Comparison of ENCODE assay signal across 13 cellular contexts in the genomic region with DNA sequence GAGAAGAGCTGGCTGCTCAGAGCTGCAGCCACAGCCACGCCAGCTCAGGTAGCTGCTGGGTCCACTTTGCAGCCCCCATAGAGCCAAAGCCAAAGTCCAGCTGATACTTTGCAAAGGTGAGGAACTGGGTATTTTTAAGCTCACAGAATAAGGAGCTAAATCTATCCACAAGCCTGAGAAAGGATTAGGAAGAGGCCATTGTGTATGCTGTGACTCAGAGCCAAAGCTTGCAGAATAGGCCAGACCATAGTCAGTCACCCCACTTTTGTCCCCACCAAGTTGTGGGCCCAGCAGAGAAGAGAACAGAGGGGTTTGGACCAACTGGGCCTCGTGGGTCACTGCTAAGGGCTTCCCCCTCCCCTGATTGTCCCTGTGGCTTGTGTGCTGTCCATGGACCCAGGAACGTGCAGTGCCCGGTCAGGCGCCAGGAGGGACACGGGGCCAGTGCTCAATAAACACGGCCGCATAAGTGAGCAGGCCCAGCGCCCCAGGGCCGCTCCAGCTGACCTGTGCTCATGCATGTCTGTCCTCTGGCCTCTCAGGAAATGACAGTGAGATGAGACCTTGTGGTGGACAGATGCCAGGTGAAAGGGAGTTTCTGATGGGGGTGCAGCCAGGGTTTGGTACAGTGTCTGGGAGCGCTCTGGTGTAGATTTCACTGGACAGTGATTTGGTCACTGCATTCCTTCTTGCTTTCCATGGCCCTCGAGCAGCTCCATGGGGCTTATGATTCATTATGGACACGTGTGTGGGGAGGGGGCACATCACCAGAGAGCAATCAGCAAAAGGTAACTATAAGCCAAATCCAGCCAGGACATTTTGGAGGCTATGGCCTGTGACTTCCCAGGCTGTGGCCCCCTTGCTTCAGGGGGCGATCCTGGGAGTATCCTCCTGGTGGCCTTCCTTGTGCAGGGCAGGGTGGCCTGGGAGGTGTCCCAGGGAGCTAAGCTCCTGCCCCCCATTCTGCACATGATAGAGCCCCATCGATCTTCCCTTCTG. TPM values are rescaled to one million over a fixed set of nuclear protein-coding genes. Genes with fewer than 3 reads are reported as not detected.
DNase-seq lines count a peak whose midpoint lies in the region; ATAC-seq and TF ChIP-seq lines count a peak whose summit lies in the region.
"Had no signal": no experiment of that assay in that cellular context is flagged by ENCODE, and none has a peak within 500 bp of the region (broad histone marks: within the 10 kb centered on the region; RNA-seq: fewer than 3 reads in every experiment).

No MANE protein-coding gene starts in this region.

- H3K27me3 Mint-ChIP-seq in natural killer cell treated with Interleukin-12 subunit alpha and Interleukin-12 subunit beta and Interleukin-15 and Interleukin-18, amount 100 ng/mL, for 72 hours, result peaks cover 6 to 7% of the 10 kb centered on the region in 2 donors
- H3K27me3 Mint-ChIP-seq in natural killer cell (ENCODE audit: low read depth in 2 of 2), result peaks cover 0 to 5% of the 10 kb centered on the region in 2 donors
- H3K27me3 Mint-ChIP-seq in chondrocyte (ENCODE audit: low read depth), result peaks cover 39% of the 10 kb centered on the region
- no peaks in the 10 kb centered on the region for H3K27me3 Mint-ChIP-seq in naive thymus-derived CD8-positive, alpha-beta T cell

- H3K9me2 ChIP-seq in MM.1S (replicated peaks; ENCODE audit: insufficient read depth, low read length), result no peaks in the 10 kb centered on the region

- no peaks in the 10 kb centered on the region for H3K4me1 Mint-ChIP-seq in natural killer cell treated with Interleukin-12 subunit alpha and Interleukin-12 subunit beta and Interleukin-15 and Interleukin-18, amount 100 ng/mL, for 72 hours (ENCODE audit: low read depth in 2 of 2)
- no peaks in the 10 kb centered on the region for H3K4me1 Mint-ChIP-seq in natural killer cell
- H3K4me1 Mint-ChIP-seq in chondrocyte (ENCODE audit: low read depth), result peaks cover 8% of the 10 kb centered on the region
- H3K4me1 Mint-ChIP-seq in naive thymus-derived CD8-positive, alpha-beta T cell, result peaks cover 38 to 67% (median 59%) of the 10 kb centered on the region in 4 donors

- intact Hi-C loops in natural killer cell (cut with micrococcal nuclease) (no loop called here), upper lobe of right lung (cut with DNase I) (no loop called here), colonic mucosa (cut with DNase I) (no loop called here)

- peak; percentile 20 for DNase-seq in natural killer cell treated with Interleukin-12 subunit alpha and Interleukin-12 subunit beta and Interleukin-15 and Interleukin-18, amount 100 ng/mL, for 72 hours (ENCODE audit: low spot score)
- DNase-seq in natural killer cell (no peak), chondrocyte (ENCODE audit: low spot score) (peak; percentile 88), upper lobe of right lung (peak; percentile 27), MM.1S (no peak), colonic mucosa (no peak)
- DNase-seq in naive thymus-derived CD8-positive, alpha-beta T cell, result no peak
- DNase-seq: activated gamma-delta T cell treated with Interleukin-2 at 50 U/mL for 16 hours; DMS79 treated with DMSO at 0.1 percent for 48 hours; naive B cell; NCI-H1436 treated with DMSO at 0.1 percent for 48 hours; stimulated activated CD4-positive, alpha-beta T cell treated with anti-CD3 and anti-CD28 coated beads, Interleukin-12 subunit alpha, Interleukin-12 subunit beta, amount 100 ng/mL, for 4 hours had no signal

- no peak overlapping the region for H3K27ac ChIP-seq in upper lobe of right lung
- no peak overlapping the region for H3K27ac ChIP-seq in MM.1S (ENCODE audit: low read length)
- H3K27ac ChIP-seq in colonic mucosa, result no peak overlapping the region

- H3K4me3 Mint-ChIP-seq in natural killer cell treated with Interleukin-12 subunit alpha and Interleukin-12 subunit beta and Interleukin-15 and Interleukin-18, amount 100 ng/mL, for 72 hours, result no peak overlapping the region
- H3K4me3 Mint-ChIP-seq in natural killer cell (no peak overlapping the region), chondrocyte (ENCODE audit: unreplicated experiment) (no peak overlapping the region)
- H3K4me3 Mint-ChIP-seq in naive thymus-derived CD8-positive, alpha-beta T cell, result peak overlapping the region in 4 of 10 donors; percentile 15 to 27 (median 24)

- TF ChIP-seq CTCF in natural killer cell (IDR thresholded peaks at IDR 0.05) (no peak), chondrocyte (IDR thresholded peaks at IDR 0.05) (no peak), upper lobe of right lung (IDR thresholded peaks at IDR 0.05) (no peak), MM.1S (IDR thresholded peaks at IDR 0.05; ENCODE audit: low read length) (no peak), colonic mucosa (IDR thresholded peaks at IDR 0.05) (no peak)

- H3K9me3 ChIP-seq in upper lobe of right lung (no peaks in the 10 kb centered on the region), MM.1S (replicated peaks; ENCODE audit: insufficient read depth, low read length) (no peaks in the 10 kb centered on the region), colonic mucosa (no peaks in the 10 kb centered on the region)

- H3K36me3 Mint-ChIP-seq in natural killer cell treated with Interleukin-12 subunit alpha and Interleukin-12 subunit beta and Interleukin-15 and Interleukin-18, amount 100 ng/mL, for 72 hours, result no peaks in the 10 kb centered on the region
- no peaks in the 10 kb centered on the region for H3K36me3 Mint-ChIP-seq in natural killer cell
- no peaks in the 10 kb centered on the region for H3K36me3 Mint-ChIP-seq in chondrocyte (ENCODE audit: low read depth)
- peaks cover 0 to 17% (median 6%) of the 10 kb centered on the region in 3 donors for H3K36me3 Mint-ChIP-seq in naive thymus-derived CD8-positive, alpha-beta T cell
- H3K36me3 Mint-ChIP-seq: naive B cell had no signal

- H3K9ac ChIP-seq in MM.1S (ENCODE audit: low read length) (no peak overlapping the region), colonic mucosa (ENCODE audit: low read depth in 2 of 2, low read length in 2 of 2) (no peak overlapping the region)

- ATAC-seq in natural killer cell treated with Interleukin-12 subunit alpha and Interleukin-12 subunit beta and Interleukin-15 and Interleukin-18, amount 100 ng/mL, for 72 hours, result no peak
- no peak for ATAC-seq in natural killer cell
- ATAC-seq in naive thymus-derived CD8-positive, alpha-beta T cell, result no peak
- no peak for ATAC-seq in upper lobe of right lung
- no peak for ATAC-seq in HG03439 (IDR thresholded peaks at IDR 0.05; ENCODE audit: unreplicated experiment)

- H3K9me3 Mint-ChIP-seq in natural killer cell treated with Interleukin-12 subunit alpha and Interleukin-12 subunit beta and Interleukin-15 and Interleukin-18, amount 100 ng/mL, for 72 hours, result no peaks in the 10 kb centered on the region
- no peaks in the 10 kb centered on the region for H3K9me3 Mint-ChIP-seq in natural killer cell
- no peaks in the 10 kb centered on the region for H3K9me3 Mint-ChIP-seq in chondrocyte (ENCODE audit: low read depth)
- H3K9me3 Mint-ChIP-seq in naive thymus-derived CD8-positive, alpha-beta T cell, result no peaks in the 10 kb centered on the region
- H3K9me3 Mint-ChIP-seq: naive B cell had no signal

- no peaks in the 10 kb centered on the region for H3K79me2 ChIP-seq in MM.1S (ENCODE audit: low read length)

- H3K4me3 ChIP-seq in upper lobe of right lung (no peak overlapping the region), MM.1S (ENCODE audit: low read length) (no peak overlapping the region), colonic mucosa (no peak overlapping the region)

- H3K4me2 ChIP-seq in MM.1S (ENCODE audit: low read depth, low read length), result no peak overlapping the region

- H3K36me3 ChIP-seq in upper lobe of right lung (no peaks in the 10 kb centered on the region), MM.1S (replicated peaks; ENCODE audit: insufficient read depth, low read length) (no peaks in the 10 kb centered on the region), colonic mucosa (no peaks in the 10 kb centered on the region)

- no peak overlapping the region for H2AFZ ChIP-seq in MM.1S (ENCODE audit: low read length)

- no peaks in the 10 kb centered on the region for H3F3A ChIP-seq in MM.1S (ENCODE audit: insufficient read depth, low read length)

- POLR2A ChIA-PET in naive thymus-derived CD8-positive, alpha-beta T cell (lab: Charles Lee), result interaction anchor here (0.8 to 20.2 kb wide), 5 partner anchors 7 to 32 kb away, joined by 3 to 537 read pairs (median 57); partner anchors contain the start of gene MAL

- no peak overlapping the region for H3K27ac Mint-ChIP-seq in natural killer cell treated with Interleukin-12 subunit alpha and Interleukin-12 subunit beta and Interleukin-15 and Interleukin-18, amount 100 ng/mL, for 72 hours
- H3K27ac Mint-ChIP-seq in natural killer cell (no peak overlapping the region), chondrocyte (ENCODE audit: unreplicated experiment) (no peak overlapping the region)
- H3K27ac Mint-ChIP-seq in naive thymus-derived CD8-positive, alpha-beta T cell, result peak overlapping the region in 8 of 10 donors; percentile 25 to 94 (median 76)

- H4K20me1 ChIP-seq in MM.1S (ENCODE audit: insufficient read depth, low read length), result no peaks in the 10 kb centered on the region

- no peaks in the 10 kb centered on the region for H3K4me1 ChIP-seq in upper lobe of right lung
- H3K4me1 ChIP-seq in MM.1S (ENCODE audit: low read length), result peaks cover 7% of the 10 kb centered on the region; the same call in 1 of the 2 replicates
- no peaks in the 10 kb centered on the region for H3K4me1 ChIP-seq in colonic mucosa

- H3K27me3 ChIP-seq in upper lobe of right lung (no peaks in the 10 kb centered on the region), MM.1S (replicated peaks; ENCODE audit: insufficient read depth, low read length) (no peaks in the 10 kb centered on the region), colonic mucosa (no peaks in the 10 kb centered on the region)

RNA-seq across cellular contexts. Expression of gene MAL, which starts 31.3 kb away (rescaled TPM):
- 1 to 10 TPM; 1.2 to 2.2 TPM for total RNA-seq in natural killer cell treated with Interleukin-12 subunit alpha and Interleukin-12 subunit beta and Interleukin-15 and Interleukin-18, amount 100 ng/mL, for 72 hours
- total RNA-seq in natural killer cell, result 1 to 10 TPM in 2 of 3 donors, under 1 TPM in 1; 0.54 to 3.3 (median 1.8) TPM
- total RNA-seq in chondrocyte, result not detected in 3 replicates
- 100 to 1,000 TPM; 116 to 117 TPM for total RNA-seq in naive thymus-derived CD8-positive, alpha-beta T cell
- 100 to 1,000 TPM; 158 to 284 (median 273) TPM for polyA plus RNA-seq in naive thymus-derived CD8-positive, alpha-beta T cell
- 21.2 TPM for total RNA-seq in upper lobe of right lung
- total RNA-seq in colonic mucosa, result 1 to 10 TPM in 1 of 2 donors, under 1 TPM in 1; 0.54 to 3.5 TPM

Comparison
In these comparisons a context has a peak if more than half of its experiments do, and no peak if none do; other contexts are left out.
1. DNase-seq: peak in natural killer cell treated with Interleukin-12 subunit alpha and Interleukin-12 subunit beta and Interleukin-15 and Interleukin-18, amount 100 ng/mL, for 72 hours (single experiment), chondrocyte (single experiment) and upper lobe of right lung (single experiment); none in natural killer cell (single experiment), naive thymus-derived CD8-positive, alpha-beta T cell (0 of 10), MM.1S (single experiment) and colonic mucosa (single experiment).
2. H3K27ac Mint-ChIP-seq: peak in naive thymus-derived CD8-positive, alpha-beta T cell (8 of 10); none in natural killer cell treated with Interleukin-12 subunit alpha and Interleukin-12 subunit beta and Interleukin-15 and Interleukin-18, amount 100 ng/mL, for 72 hours (0 of 2), natural killer cell (0 of 2) and chondrocyte (single experiment).